ENCODE assay signal across 8 cellular contexts in the genomic region with DNA sequence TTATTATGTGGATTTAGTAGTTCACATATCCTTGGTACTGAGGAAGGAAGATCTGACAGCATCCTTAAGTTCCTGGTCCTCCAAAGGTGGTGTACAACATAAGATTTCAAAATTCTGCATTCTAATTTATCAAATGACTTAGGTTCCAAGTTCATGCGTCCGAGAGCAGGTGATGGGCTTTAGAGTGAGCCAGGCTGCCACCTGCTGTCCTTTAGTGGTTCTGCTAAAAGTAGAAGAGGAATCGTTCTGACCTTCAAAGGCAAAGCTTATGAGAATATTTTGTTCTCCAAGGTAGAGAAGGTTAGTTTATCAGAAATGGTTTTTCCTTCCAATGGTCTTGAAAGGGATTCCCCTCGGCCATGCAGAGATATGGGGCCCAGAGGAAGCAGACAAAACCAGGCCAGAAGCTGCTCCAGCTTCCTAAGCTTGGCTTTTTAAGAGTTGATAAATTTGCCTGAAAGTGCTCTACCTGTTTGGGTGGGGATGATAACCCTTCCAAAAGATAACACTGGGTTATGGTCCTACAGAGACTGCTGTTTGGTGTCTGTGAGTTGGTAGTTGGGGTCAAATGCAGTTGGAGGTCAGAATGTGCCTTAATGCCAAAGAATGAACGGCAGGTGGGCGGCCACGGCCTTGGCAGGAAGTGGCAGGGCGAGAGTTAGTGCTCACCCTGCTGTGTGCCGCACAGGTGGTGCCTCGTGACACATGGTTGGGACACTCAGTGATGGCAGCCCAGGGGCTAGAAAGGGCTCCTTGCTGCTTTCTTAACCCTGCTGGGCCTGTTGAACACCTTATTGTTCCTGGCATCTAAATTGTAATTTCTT. TPM values are rescaled to one million over a fixed set of nuclear protein-coding genes. Genes with fewer than 3 reads are reported as not detected.
DNase-seq lines count a peak whose midpoint lies in the region; ATAC-seq and TF ChIP-seq lines count a peak whose summit lies in the region.

No MANE protein-coding gene starts in this region.

- TF ChIP-seq CTCF in CD8-positive, alpha-beta T cell (IDR thresholded peaks at IDR 0.05), result peak; percentile 82
- peak; percentile 95 for TF ChIP-seq CTCF in OCI-LY7 (conservative IDR thresholded peaks at IDR 0.05; ENCODE audit: low read length)
- peak; percentile 74 for TF ChIP-seq CTCF in fibroblast of mammary gland (conservative IDR thresholded peaks at IDR 0.05; ENCODE audit: control insufficient read depth, insufficient read depth, low read depth, low read length)
- peak; percentile 76 for TF ChIP-seq CTCF in upper lobe of right lung (IDR thresholded peaks at IDR 0.05)

- BruUV-seq in OCI-LY7 (replicated peaks; lab: Mats Ljungman, UMichigan), result no TSS peak

- no peaks in the 10 kb centered on the region for H3K79me2 ChIP-seq in OCI-LY7 (ENCODE audit: insufficient read depth, low read depth, low read length)

- peak overlapping the region; percentile 76 for H3K27ac Mint-ChIP-seq in CD8-positive, alpha-beta T cell
- peak overlapping the region; percentile 51 for H3K27ac Mint-ChIP-seq in activated T-cell treated with anti-CD3 and anti-CD28 coated beads, Interleukin-2, amount 50 U/mL, for 72 hours

- peaks cover 24% of the 10 kb centered on the region for H3K4me1 Mint-ChIP-seq in CD8-positive, alpha-beta T cell (ENCODE audit: low read depth)
- peaks cover 20% of the 10 kb centered on the region for H3K4me1 Mint-ChIP-seq in activated T-cell treated with anti-CD3 and anti-CD28 coated beads, Interleukin-2, amount 50 U/mL, for 72 hours (ENCODE audit: low read depth)

- POLR2A ChIA-PET in CD8-positive, alpha-beta T cell (lab: Charles Lee), result interaction anchor here (0.7 to 3.1 kb wide), 11 partner anchors 15 to 243 kb away, joined by 3 to 16 read pairs (median 3); partner anchors contain the start of gene ADIPOR2
- POLR2A ChIA-PET in OCI-LY7 (lab: Charles Lee), result interaction anchor here (0.6 to 2.1 kb wide), 7 partner anchors 12 to 142 kb away, joined by 3 to 6 read pairs (median 3); no protein-coding TSS in a partner anchor

- no peak overlapping the region for H3K4me3 ChIP-seq in CD8-positive, alpha-beta T cell (ENCODE audit: low read depth, low read length)
- no peak overlapping the region for H3K4me3 ChIP-seq in OCI-LY7 (ENCODE audit: low read depth, low read length, poor library complexity, severe bottlenecking)
- H3K4me3 ChIP-seq in fibroblast of mammary gland (ENCODE audit: control insufficient read depth, low read depth, low read length), result no peak overlapping the region
- H3K4me3 ChIP-seq in upper lobe of right lung, result no peak overlapping the region

- no peaks in the 10 kb centered on the region for H3K9me2 ChIP-seq in OCI-LY7 (ENCODE audit: insufficient read depth, low read length)

- H3K27me3 ChIP-seq in CD8-positive, alpha-beta T cell (ENCODE audit: insufficient read depth, low read length), result no peaks in the 10 kb centered on the region
- H3K27me3 ChIP-seq in upper lobe of right lung, result no peaks in the 10 kb centered on the region

- peak; percentile 48 for ATAC-seq in CD8-positive, alpha-beta T cell
- peak; percentile 34 to 44 for ATAC-seq in activated T-cell treated with anti-CD3 and anti-CD28 coated beads, Interleukin-2, amount 50 U/mL, for 72 hours (replicated peaks in 1 of 2)
- ATAC-seq in upper lobe of right lung (peak; percentile 44), HG03095 (IDR thresholded peaks at IDR 0.05; ENCODE audit: unreplicated experiment) (no peak)

- intact Hi-C loops in CD8-positive, alpha-beta T cell (cut with DNase I, micrococcal nuclease), result loop anchor here (1.0 to 10.0 kb wide), 7 partner anchors 99 to 1023 kb away; partner anchors contain the start of gene ITFG2 (in 2 of the 2)
- intact Hi-C loops in OCI-LY7 (cut with micrococcal nuclease; ENCODE audit: unreplicated experiment) (loop anchor here (1.0 to 10.0 kb wide), 3 partner anchors 138 to 493 kb away; no protein-coding TSS in a partner anchor), upper lobe of right lung (cut with DNase I) (loop anchor here (5.0 kb wide), 1 partner anchor 139 kb away; no protein-coding TSS in a partner anchor)

- peaks cover 22% of the 10 kb centered on the region for H3K36me3 Mint-ChIP-seq in CD8-positive, alpha-beta T cell
- peaks cover 0 to 2% of the 10 kb centered on the region in 2 donors for H3K36me3 Mint-ChIP-seq in activated T-cell treated with anti-CD3 and anti-CD28 coated beads, Interleukin-2, amount 50 U/mL, for 72 hours (ENCODE audit: insufficient read depth in 2 of 2)

- peaks cover 18% of the 10 kb centered on the region for H3K4me1 ChIP-seq in CD8-positive, alpha-beta T cell (ENCODE audit: insufficient read depth, low read length)
- H3K4me1 ChIP-seq in OCI-LY7 (ENCODE audit: insufficient read depth, low read length, poor library complexity, severe bottlenecking) (peaks cover 22% of the 10 kb centered on the region), upper lobe of right lung (peaks cover 11% of the 10 kb centered on the region)

- peak overlapping the region; percentile 35 for H3K4me2 ChIP-seq in OCI-LY7 (ENCODE audit: low read length)

- CTCF ChIA-PET in CD8-positive, alpha-beta T cell (lab: Charles Lee), result interaction anchor here (0.6 to 9.7 kb wide), 50 partner anchors 10 to 228 kb away, joined by 3 to 454 read pairs (median 4); partner anchors contain the start of gene ADIPOR2
- CTCF ChIA-PET in OCI-LY7 (lab: Charles Lee; ENCODE audit: unreplicated experiment), result interaction anchor here (0.6 to 3.0 kb wide), 7 partner anchors 134 to 156 kb away, joined by 3 to 16 read pairs (median 3); no protein-coding TSS in a partner anchor

- no peaks in the 10 kb centered on the region for H4K20me1 ChIP-seq in OCI-LY7 (ENCODE audit: insufficient read depth, low read length)

- peak; percentile 43 to 75 (median 68) for DNase-seq in CD8-positive, alpha-beta T cell
- DNase-seq in HuH-7 (ENCODE audit: low spot score) (peak; percentile 77), OCI-LY7 (ENCODE audit: low spot score) (peak; percentile 78), fibroblast of mammary gland (ENCODE audit: low read depth) (peak; percentile 75), nucleus accumbens (lab: John Stamatoyannopoulos, UW) (peak in 35 of 56 donors; percentile 16 to 86 (median 48)), upper lobe of right lung (no peak)
- peak; percentile 65 to 72 for DNase-seq in activated T-cell treated with anti-CD3 and anti-CD28 coated beads, Interleukin-2, amount 50 U/mL, for 72 hours

- H3K4me3 Mint-ChIP-seq in CD8-positive, alpha-beta T cell, result peak overlapping the region; percentile 49
- H3K4me3 Mint-ChIP-seq in activated T-cell treated with anti-CD3 and anti-CD28 coated beads, Interleukin-2, amount 50 U/mL, for 72 hours, result peak overlapping the region; percentile 36 to 51

- H3K9me3 Mint-ChIP-seq in CD8-positive, alpha-beta T cell, result no peaks in the 10 kb centered on the region
- H3K9me3 Mint-ChIP-seq in activated T-cell treated with anti-CD3 and anti-CD28 coated beads, Interleukin-2, amount 50 U/mL, for 72 hours, result no peaks in the 10 kb centered on the region

- H3K9me3 ChIP-seq in CD8-positive, alpha-beta T cell (ENCODE audit: low read length), result no peaks in the 10 kb centered on the region
- H3K9me3 ChIP-seq in OCI-LY7 (ENCODE audit: low read length), result no peaks in the 10 kb centered on the region
- no peaks in the 10 kb centered on the region for H3K9me3 ChIP-seq in upper lobe of right lung

- H3K27ac ChIP-seq in CD8-positive, alpha-beta T cell (ENCODE audit: low read depth, low read length), result no peak overlapping the region
- H3K27ac ChIP-seq in OCI-LY7 (ENCODE audit: low read depth, low read length, poor library complexity, severe bottlenecking) (peak overlapping the region; percentile 7), upper lobe of right lung (no peak overlapping the region)

- peaks cover 9% of the 10 kb centered on the region for H3K36me3 ChIP-seq in CD8-positive, alpha-beta T cell (ENCODE audit: insufficient read depth, low read length)
- peaks cover 12% of the 10 kb centered on the region; the same call in 1 of the 2 replicates for H3K36me3 ChIP-seq in OCI-LY7 (ENCODE audit: insufficient read depth, low read length)
- H3K36me3 ChIP-seq in upper lobe of right lung, result peaks cover 6% of the 10 kb centered on the region

- H2AFZ ChIP-seq in OCI-LY7 (ENCODE audit: low read length), result peak overlapping the region; percentile 32; the same call in 1 of the 2 replicates

- no peaks in the 10 kb centered on the region for H3K27me3 Mint-ChIP-seq in CD8-positive, alpha-beta T cell (ENCODE audit: low read depth)
- H3K27me3 Mint-ChIP-seq in activated T-cell treated with anti-CD3 and anti-CD28 coated beads, Interleukin-2, amount 50 U/mL, for 72 hours (ENCODE audit: low read depth), result no peaks in the 10 kb centered on the region

RNA-seq across cellular contexts. Expression of gene LRTM2, which starts 29.0 kb away (rescaled TPM):
- not detected for total RNA-seq in CD8-positive, alpha-beta T cell
- total RNA-seq in OCI-LY7 (2014; rRNA removed; shearing (Covaris generic)), result not detected in 2 replicates
- total RNA-seq in OCI-LY7 (2022), result not detected in 2 replicates
- under 1 TPM in 1 of 2 donors, not detected in 1; 0.14 TPM for total RNA-seq in activated T-cell treated with anti-CD3 and anti-CD28 coated beads, Interleukin-2, amount 50 U/mL, for 72 hours
- total RNA-seq in upper lobe of right lung, result not detected
